In the genomic region with DNA sequence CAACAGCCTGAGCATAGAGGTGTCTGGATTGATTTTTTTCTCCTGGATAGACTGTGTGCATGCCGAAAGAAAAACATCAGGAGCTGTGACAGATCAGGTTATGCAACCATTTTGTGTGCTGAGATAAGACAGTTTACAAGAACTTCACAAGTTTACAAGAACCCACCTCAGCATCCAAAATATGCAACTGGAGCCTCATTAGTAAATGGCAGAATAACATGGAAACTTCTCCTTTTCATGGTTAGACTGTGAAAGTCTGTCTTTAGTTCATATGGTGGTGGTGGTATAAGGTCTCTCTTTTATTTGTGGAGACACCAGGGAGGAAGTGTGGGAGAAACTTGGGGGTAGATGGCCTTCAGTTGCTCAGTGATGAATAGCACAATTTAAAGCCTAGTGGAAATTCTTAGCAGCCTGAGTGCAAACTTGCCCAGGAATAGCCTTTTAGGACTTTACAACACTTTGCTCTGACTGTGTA, we compare ENCODE assay signal across 12 cellular contexts. TPM values are rescaled to one million over a fixed set of nuclear protein-coding genes. Genes with fewer than 3 reads are reported as not detected.
DNase-seq lines count a peak whose midpoint lies in the region; ATAC-seq and TF ChIP-seq lines count a peak whose summit lies in the region.
"Had no signal": no experiment of that assay in that cellular context is flagged by ENCODE, and none has a peak within 500 bp of the region (broad histone marks: within the 10 kb centered on the region; RNA-seq: fewer than 3 reads in every experiment).

No MANE protein-coding gene starts in this region.

- ATAC-seq in body of pancreas (no peak), HG03039 (IDR thresholded peaks at IDR 0.05; ENCODE audit: unreplicated experiment) (no peak), GM18519 (IDR thresholded peaks at IDR 0.05; ENCODE audit: low FRiP score, unreplicated experiment) (no peak), HG03139 (IDR thresholded peaks at IDR 0.05; ENCODE audit: unreplicated experiment) (no peak)
- ATAC-seq: esophagus mucosa, Right ventricle myocardium inferior had no signal

- H2AFZ ChIP-seq in neural cell (ENCODE audit: low read depth, low read length): no peak overlapping the region

- H3K4me3 ChIP-seq in LNCaP clone FGC (ENCODE audit: low read depth, low read length) (no peak overlapping the region), body of pancreas (no peak overlapping the region), neural cell (ENCODE audit: low read length) (peak overlapping the region; percentile 43)

- H3K9me2 ChIP-seq in neural cell (ENCODE audit: insufficient read depth, low read length): no peaks in the 10 kb centered on the region

- H3K27me3 ChIP-seq in body of pancreas (no peaks in the 10 kb centered on the region), neural cell (ENCODE audit: insufficient read depth, low read depth, low read length) (no peaks in the 10 kb centered on the region)

- H3K9me3 ChIP-seq in body of pancreas: no peaks in the 10 kb centered on the region
- H3K9me3 ChIP-seq in neural cell (ENCODE audit: low read length): no peaks in the 10 kb centered on the region

- no peak for TF ChIP-seq RAD21 in neural cell (conservative IDR thresholded peaks at IDR 0.05)

- peak overlapping the region; percentile 36 for H3K4me2 ChIP-seq in neural cell (ENCODE audit: low read length)

- 7 to 16% methylated on average over 1 of the region's 1 CpG for WGBS in body of pancreas, 2 donors

- H3K27ac ChIP-seq in body of pancreas (peak overlapping the region in 3 of 4 donors; percentile 10 to 60 (median 20)), neural cell (ENCODE audit: low read length) (peak overlapping the region; percentile 69)

- no peaks in the 10 kb centered on the region for H4K20me1 ChIP-seq in neural cell (ENCODE audit: insufficient read depth)

- peaks cover 45% of the 10 kb centered on the region for H3K4me1 ChIP-seq in body of pancreas

- H3K36me3 ChIP-seq in body of pancreas (replicated peaks in 1 of 2; ENCODE audit: insufficient read depth in 1 of 2, low read depth in 2 of 2) (no peaks in the 10 kb centered on the region), neural cell (ENCODE audit: insufficient read depth, low read length) (no peaks in the 10 kb centered on the region)

- H3K79me2 ChIP-seq in neural cell (replicated peaks; ENCODE audit: insufficient read depth, low read length): peaks cover 5% of the 10 kb centered on the region

- TF ChIP-seq EP300 in neural cell (conservative IDR thresholded peaks at IDR 0.05; ENCODE audit: poor library complexity, severe bottlenecking): no peak

- TF ChIP-seq CTCF in LNCaP clone FGC (IDR thresholded peaks at IDR 0.05; ENCODE audit: control insufficient read depth, extremely low read depth, insufficient read depth) (no peak), body of pancreas (IDR thresholded peaks at IDR 0.05) (no peak), neural cell (IDR thresholded peaks at IDR 0.05; ENCODE audit: poor library complexity, severe bottlenecking) (no peak)

- DNase-seq in CD1c-positive myeloid dendritic cell (ENCODE audit: extremely low spot score) (peak; percentile 53), LNCaP clone FGC (ENCODE audit: low read depth) (peak; percentile 36), body of pancreas (no peak)
- no peak for DNase-seq in activated CD4-positive, alpha-beta T cell treated with anti-CD3 and anti-CD28 coated beads for 48 hours
- DNase-seq: CD4-positive, CD25-positive, alpha-beta regulatory T cell; NCI-H187 treated with DMSO at 0.1 percent for 48 hours had no signal

- H3F3A ChIP-seq in neural cell (ENCODE audit: insufficient read depth, low read length, poor library complexity, severe bottlenecking): peaks cover 3% of the 10 kb centered on the region

- intact Hi-C loops in body of pancreas (cut with DNase I): no loop called here

- TF ChIP-seq POLR2A in body of pancreas (IDR thresholded peaks at IDR 0.05): no peak

- peak overlapping the region; percentile 27 for H3K9ac ChIP-seq in neural cell (ENCODE audit: low read length)

TF ChIP-seq in neural cell, 6 proteins besides CTCF, POLR2A, EP300 and RAD21:
- TF ChIP-seq, protein P1, sequence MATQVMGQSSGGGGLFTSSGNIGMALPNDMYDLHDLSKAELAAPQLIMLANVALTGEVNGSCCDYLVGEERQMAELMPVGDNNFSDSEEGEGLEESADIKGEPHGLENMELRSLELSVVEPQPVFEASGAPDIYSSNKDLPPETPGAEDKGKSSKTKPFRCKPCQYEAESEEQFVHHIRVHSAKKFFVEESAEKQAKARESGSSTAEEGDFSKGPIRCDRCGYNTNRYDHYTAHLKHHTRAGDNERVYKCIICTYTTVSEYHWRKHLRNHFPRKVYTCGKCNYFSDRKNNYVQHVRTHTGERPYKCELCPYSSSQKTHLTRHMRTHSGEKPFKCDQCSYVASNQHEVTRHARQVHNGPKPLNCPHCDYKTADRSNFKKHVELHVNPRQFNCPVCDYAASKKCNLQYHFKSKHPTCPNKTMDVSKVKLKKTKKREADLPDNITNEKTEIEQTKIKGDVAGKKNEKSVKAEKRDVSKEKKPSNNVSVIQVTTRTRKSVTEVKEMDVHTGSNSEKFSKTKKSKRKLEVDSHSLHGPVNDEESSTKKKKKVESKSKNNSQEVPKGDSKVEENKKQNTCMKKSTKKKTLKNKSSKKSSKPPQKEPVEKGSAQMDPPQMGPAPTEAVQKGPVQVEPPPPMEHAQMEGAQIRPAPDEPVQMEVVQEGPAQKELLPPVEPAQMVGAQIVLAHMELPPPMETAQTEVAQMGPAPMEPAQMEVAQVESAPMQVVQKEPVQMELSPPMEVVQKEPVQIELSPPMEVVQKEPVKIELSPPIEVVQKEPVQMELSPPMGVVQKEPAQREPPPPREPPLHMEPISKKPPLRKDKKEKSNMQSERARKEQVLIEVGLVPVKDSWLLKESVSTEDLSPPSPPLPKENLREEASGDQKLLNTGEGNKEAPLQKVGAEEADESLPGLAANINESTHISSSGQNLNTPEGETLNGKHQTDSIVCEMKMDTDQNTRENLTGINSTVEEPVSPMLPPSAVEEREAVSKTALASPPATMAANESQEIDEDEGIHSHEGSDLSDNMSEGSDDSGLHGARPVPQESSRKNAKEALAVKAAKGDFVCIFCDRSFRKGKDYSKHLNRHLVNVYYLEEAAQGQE (IDR thresholded peaks at IDR 0.05; ENCODE audit: borderline replicate concordance): no peak

RNA-seq across cellular contexts. Expression of gene ZNF609, which starts 3.7 kb away (rescaled TPM):
- 10 to 100 TPM; 17.9 to 22.7 TPM for total RNA-seq in body of pancreas
- 11.8 and 14.6 TPM in 2 replicates for polyA plus RNA-seq in neural cell
- polyA minus RNA-seq in neural cell: 67.0 and 72.8 TPM in 2 replicates

Comparison
In these comparisons a context has a peak if more than half of its experiments do, and no peak if none do; other contexts are left out.
1. DNase-seq: peak in CD1c-positive myeloid dendritic cell (single experiment) and LNCaP clone FGC (single experiment); none in body of pancreas (0 of 4) and activated CD4-positive, alpha-beta T cell treated with anti-CD3 and anti-CD28 coated beads for 48 hours (single experiment).